In genomic region chr2:23381498-23381897, GRCh38 we compare ENCODE assay signal across 1 cellular context.
TF ChIP-seq lines count a peak whose summit lies in the region.

No MANE protein-coding gene starts in this region.

TF ChIP-seq in endothelial cell of umbilical vein, 7 proteins besides CTCF, POLR2A, EP300 and RAD21 (continued from another document):
- no peak for TF ChIP-seq FOS (IDR thresholded peaks at IDR 0.05; ENCODE audit: borderline replicate concordance, insufficient read depth, low read length)
TF ChIP-seq in endothelial cell of umbilical vein: peak in this region for 0.
